18 cellular contexts compared by ENCODE assay signal in the genomic region with DNA sequence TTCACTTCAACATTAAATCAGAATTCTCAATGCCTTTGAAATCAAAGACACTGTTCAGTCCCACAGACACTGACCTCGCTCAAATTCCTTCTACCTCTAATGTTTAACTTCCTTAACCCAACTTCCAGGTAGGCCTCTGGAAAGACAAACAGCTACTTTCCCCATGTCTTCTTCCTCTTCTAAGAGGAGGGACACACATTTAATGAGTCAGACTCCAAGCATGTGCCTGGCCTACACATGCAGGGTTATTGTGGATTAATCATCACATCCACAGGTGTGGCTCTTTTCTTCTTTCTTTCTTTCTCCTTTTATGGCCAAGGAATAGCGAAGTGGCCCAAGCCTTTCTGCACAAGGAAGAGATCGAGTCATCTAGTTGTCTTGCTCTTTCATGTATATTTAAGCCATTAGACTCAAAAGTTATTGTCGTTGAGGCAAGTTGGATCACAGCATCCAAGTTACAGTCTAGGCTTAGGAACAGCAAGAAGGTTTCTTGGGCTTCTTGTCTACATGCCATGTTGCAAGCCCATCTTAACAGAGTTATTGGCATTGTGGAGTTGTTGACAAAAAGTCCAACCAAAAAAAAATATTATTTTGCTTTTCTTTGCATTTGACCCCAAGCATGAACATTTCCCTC.
DNase-seq lines count a peak whose midpoint lies in the region; ATAC-seq, FAIRE-seq and TF ChIP-seq lines count a peak whose summit lies in the region.
"Had no signal": no experiment of that assay in that cellular context is flagged by ENCODE, and none has a peak within 500 bp of the region (broad histone marks: within the 10 kb centered on the region; RNA-seq: fewer than 3 reads in every experiment).

No MANE protein-coding gene starts in this region.

- POLR2A ChIA-PET in A549 (lab: Yijun Ruan, JAX) = no interaction called here

- peak; percentile 78 to 97 for ATAC-seq in A549
- peak; percentile 100 for ATAC-seq in left colon
- no peak for ATAC-seq in HG03097 (IDR thresholded peaks at IDR 0.05; ENCODE audit: low FRiP score, unreplicated experiment)
- ATAC-seq: activated CD8-positive, alpha-beta T cell treated with anti-CD3 and anti-CD28 coated beads, Interleukin-2, amount 10 ng/mL, durations not matched to agents 7 days and 5 days; body of pancreas had no signal

- TF ChIP-seq RAD21 in A549 (conservative IDR thresholded peaks at IDR 0.05 in 1 of 2, IDR thresholded peaks at IDR 0.05 in 1 of 2) = peak; percentile 29 to 38; a peak in 4 of 5 replicates

- H3K4me2 ChIP-seq in A549 = peak overlapping the region; percentile 25

- H3K9me3 ChIP-seq in A549 (peaks cover 22% of the 10 kb centered on the region), right atrium auricular region (no peaks in the 10 kb centered on the region), testis (no peaks in the 10 kb centered on the region)
- H3K9me3 ChIP-seq: body of pancreas, pancreas, Peyer's patch had no signal

- TF ChIP-seq POLR2A in A549 (IDR thresholded peaks at IDR 0.05; ENCODE audit: low read length) (no peak), testis (IDR thresholded peaks at IDR 0.05) (no peak)

- TF ChIP-seq CTCF in A549 (IDR thresholded peaks at IDR 0.05) (no peak), right atrium auricular region (IDR thresholded peaks at IDR 0.05) (no peak), testis (IDR thresholded peaks at IDR 0.05) (no peak)

- intact Hi-C loops in left colon (cut with DNase I, micrococcal nuclease) = no loop called here
- intact Hi-C loops in testis (cut with DNase I; ENCODE audit: low total_unique reads) = no loop called here

- H3K36me3 ChIP-seq in right atrium auricular region = no peaks in the 10 kb centered on the region
- H3K36me3 ChIP-seq in testis (ENCODE audit: low read depth, missing control alignments) = no peaks in the 10 kb centered on the region
- H3K36me3 ChIP-seq: pancreas, Peyer's patch had no signal

- peak; percentile 89 for FAIRE-seq in A549 (lab: Jason Lieb, UNC)
- FAIRE-seq: endometrium, pancreas had no signal

- WGBS in A549 (ENCODE audit: missing lambda C conversion rate) = 13% methylated on average over 4 of the region's 4 CpGs
- 96 to 98% methylated on average over 4 of the region's 4 CpGs for WGBS in testis, 2 donors

- H3K4me1 ChIP-seq in A549 (peaks cover 15% of the 10 kb centered on the region), right atrium auricular region (peaks cover 0 to 4% of the 10 kb centered on the region in 2 donors), testis (no peaks in the 10 kb centered on the region)
- H3K4me1 ChIP-seq: body of pancreas, pancreas, Peyer's patch had no signal

- no peaks in the 10 kb centered on the region for H3K27me3 ChIP-seq in right atrium auricular region
- no peaks in the 10 kb centered on the region for H3K27me3 ChIP-seq in testis
- H3K27me3 ChIP-seq: body of pancreas, pancreas, Peyer's patch had no signal

- H3K27ac ChIP-seq in A549 (peak overlapping the region; percentile 75 to 78), right atrium auricular region (no peak overlapping the region), testis (no peak overlapping the region)
- H3K27ac ChIP-seq: body of pancreas, pancreas had no signal

- peak; percentile 44 to 46; a peak in 3 of 5 replicates for TF ChIP-seq EP300 in A549 (IDR thresholded peaks at IDR 0.05)

- H3K4me3 ChIP-seq in A549 (no peak overlapping the region), right atrium auricular region (no peak overlapping the region), testis (no peak overlapping the region)
- H3K4me3 ChIP-seq: body of pancreas, pancreas, Peyer's patch had no signal

- CTCF ChIA-PET in A549 (lab: Yijun Ruan, JAX) = no interaction called here

- peak; percentile 59 to 93 for DNase-seq in A549 (ENCODE audit: low read depth in 1 of 2, low spot score in 1 of 2)
- DNase-seq in HK-2 (ENCODE audit: unreplicated experiment) = peak; percentile 58
- DNase-seq in astrocyte of the hippocampus (ENCODE audit: low read depth, low spot score) = peak; percentile 47
- peak; percentile 9 to 51 for DNase-seq in left colon
- DNase-seq in right atrium auricular region (ENCODE audit: low spot score) = no peak
- no peak for DNase-seq in testis
- DNase-seq in AG08396 (ENCODE audit: low spot score) = no peak
- DNase-seq: activated CD8-positive, alpha-beta T cell treated with anti-CD3 and anti-CD28 coated beads, Interleukin-2, amount 10 ng/mL, durations not matched to agents 7 days and 5 days; activated effector memory CD4-positive, alpha-beta T cell treated with anti-CD3 and anti-CD28 coated beads, Interleukin-2, amount 50 U/mL, for 16 hours; body of pancreas; DMS 273 treated with DMSO at 0.1 percent for 48 hours; NCI-H1092 treated with DMSO at 0.1 percent for 48 hours; NCI-H526 treated with DMSO at 0.1 percent for 48 hours; pancreas; T1000 had no signal

TF ChIP-seq in A549, 52 proteins besides CTCF, POLR2A, EP300 and RAD21:
- TF ChIP-seq, protein P1, sequence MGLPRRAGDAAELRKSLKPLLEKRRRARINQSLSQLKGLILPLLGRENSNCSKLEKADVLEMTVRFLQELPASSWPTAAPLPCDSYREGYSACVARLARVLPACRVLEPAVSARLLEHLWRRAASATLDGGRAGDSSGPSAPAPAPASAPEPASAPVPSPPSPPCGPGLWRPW (IDR thresholded peaks at IDR 0.05) = 0 out of 2 replicates have a peak, but pooled peaks have one; percentile 34
- TF ChIP-seq JUNB (IDR thresholded peaks at IDR 0.05) (peak; percentile 82), FOSL2 (IDR thresholded peaks at IDR 0.05) (peak; percentile 64), FOSL2 (CRISPR knock-in tag; IDR thresholded peaks at IDR 0.05) (peak; percentile 90), MYC (IDR thresholded peaks at IDR 0.05; ENCODE audit: borderline replicate concordance, low read length) (no peak), SMC3 (IDR thresholded peaks at IDR 0.05) (peak; percentile 29; the same call in 2 of the 3 replicates), JUN (IDR thresholded peaks at IDR 0.05) (peak; percentile 54 to 57; a peak in 3 of 5 replicates), HOXA7 (CRISPR knock-in tag; IDR thresholded peaks at IDR 0.05) (no peak), CEBPB (IDR thresholded peaks at IDR 0.05) (peak in 1 of 2 experiments; percentile 41; a peak in 1 of 4 replicates), KDM5A (IDR thresholded peaks at IDR 0.05) (no peak), GATA3 (IDR thresholded peaks at IDR 0.05; ENCODE audit: borderline replicate concordance) (peak; percentile 86)
- TF ChIP-seq, protein P2, sequence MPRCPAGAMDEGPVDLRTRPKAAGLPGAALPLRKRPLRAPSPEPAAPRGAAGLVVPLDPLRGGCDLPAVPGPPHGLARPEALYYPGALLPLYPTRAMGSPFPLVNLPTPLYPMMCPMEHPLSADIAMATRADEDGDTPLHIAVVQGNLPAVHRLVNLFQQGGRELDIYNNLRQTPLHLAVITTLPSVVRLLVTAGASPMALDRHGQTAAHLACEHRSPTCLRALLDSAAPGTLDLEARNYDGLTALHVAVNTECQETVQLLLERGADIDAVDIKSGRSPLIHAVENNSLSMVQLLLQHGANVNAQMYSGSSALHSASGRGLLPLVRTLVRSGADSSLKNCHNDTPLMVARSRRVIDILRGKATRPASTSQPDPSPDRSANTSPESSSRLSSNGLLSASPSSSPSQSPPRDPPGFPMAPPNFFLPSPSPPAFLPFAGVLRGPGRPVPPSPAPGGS (IDR thresholded peaks at IDR 0.05) = 0 out of 3 replicates have a peak, but pooled peaks have one; percentile 40
- TF ChIP-seq, protein P3, sequence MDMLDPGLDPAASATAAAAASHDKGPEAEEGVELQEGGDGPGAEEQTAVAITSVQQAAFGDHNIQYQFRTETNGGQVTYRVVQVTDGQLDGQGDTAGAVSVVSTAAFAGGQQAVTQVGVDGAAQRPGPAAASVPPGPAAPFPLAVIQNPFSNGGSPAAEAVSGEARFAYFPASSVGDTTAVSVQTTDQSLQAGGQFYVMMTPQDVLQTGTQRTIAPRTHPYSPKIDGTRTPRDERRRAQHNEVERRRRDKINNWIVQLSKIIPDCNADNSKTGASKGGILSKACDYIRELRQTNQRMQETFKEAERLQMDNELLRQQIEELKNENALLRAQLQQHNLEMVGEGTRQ (IDR thresholded peaks at IDR 0.05) = no peak
- TF ChIP-seq, protein P4, sequence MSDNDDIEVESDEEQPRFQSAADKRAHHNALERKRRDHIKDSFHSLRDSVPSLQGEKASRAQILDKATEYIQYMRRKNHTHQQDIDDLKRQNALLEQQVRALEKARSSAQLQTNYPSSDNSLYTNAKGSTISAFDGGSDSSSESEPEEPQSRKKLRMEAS (IDR thresholded peaks at IDR 0.05) = peak; percentile 92
- TF ChIP-seq, protein P5, sequence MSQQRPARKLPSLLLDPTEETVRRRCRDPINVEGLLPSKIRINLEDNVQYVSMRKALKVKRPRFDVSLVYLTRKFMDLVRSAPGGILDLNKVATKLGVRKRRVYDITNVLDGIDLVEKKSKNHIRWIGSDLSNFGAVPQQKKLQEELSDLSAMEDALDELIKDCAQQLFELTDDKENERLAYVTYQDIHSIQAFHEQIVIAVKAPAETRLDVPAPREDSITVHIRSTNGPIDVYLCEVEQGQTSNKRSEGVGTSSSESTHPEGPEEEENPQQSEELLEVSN (IDR thresholded peaks at IDR 0.05; ENCODE audit: borderline replicate concordance, low read depth) = 0 out of 2 replicates have a peak, but pooled peaks have one; percentile 46

Comparison
In these comparisons a context has a peak if more than half of its experiments do, and no peak if none do; other contexts are left out.
1. DNase-seq: peak in A549 (2 of 2), HK-2 (single experiment), astrocyte of the hippocampus (single experiment) and left colon (2 of 2); none in right atrium auricular region (single experiment), testis (single experiment) and AG08396 (single experiment).
2. H3K27ac ChIP-seq: peak in A549 (2 of 2); none in right atrium auricular region (0 of 2) and testis (0 of 2).